17 cellular contexts compared by ENCODE assay signal in the genomic region with DNA sequence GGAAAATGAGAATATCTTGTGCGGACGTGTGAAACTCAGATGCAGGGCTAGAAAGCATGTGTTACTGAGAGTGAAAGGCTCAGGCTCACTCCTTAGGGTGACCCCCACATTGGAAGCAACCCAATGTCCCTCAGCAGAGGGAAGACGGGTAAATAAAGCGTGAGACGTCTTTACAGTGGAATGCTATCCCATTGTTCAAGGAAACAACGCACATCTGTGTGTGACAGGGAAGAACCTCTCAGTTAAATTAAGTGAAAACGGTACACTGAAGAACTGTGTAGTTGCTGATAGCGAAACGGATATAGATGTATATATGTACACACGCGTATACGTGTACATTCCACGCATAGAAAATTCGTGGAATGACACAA. TPM values are rescaled to one million over a fixed set of nuclear protein-coding genes. Genes with fewer than 3 reads are reported as not detected.
DNase-seq lines count a peak whose midpoint lies in the region; ATAC-seq, FAIRE-seq and TF ChIP-seq lines count a peak whose summit lies in the region.
"Had no signal": no experiment of that assay in that cellular context is flagged by ENCODE, and none has a peak within 500 bp of the region (broad histone marks: within the 10 kb centered on the region; RNA-seq: fewer than 3 reads in every experiment).

No MANE protein-coding gene starts in this region.

- POLR2A ChIA-PET in HCT116 (lab: Charles Lee), result no interaction called here

- FAIRE-seq in small intestine (lab: Jason Lieb, UNC), result no peak
- FAIRE-seq: RCC 7860 had no signal

- no peak for TF ChIP-seq CTCF in HCT116 (IDR thresholded peaks at IDR 0.05 in 2 of 3, conservative IDR thresholded peaks at IDR 0.05 in 1 of 3; ENCODE audit: borderline replicate concordance in 1 of 3, insufficient read depth in 1 of 3, low read depth in 2 of 3, low read length in 2 of 3)

- H2AFZ ChIP-seq in HCT116 (ENCODE audit: low read depth, low read length, poor library complexity, severe bottlenecking), result no peak overlapping the region

- H3K4me2 ChIP-seq in HCT116 (ENCODE audit: low read length), result peak overlapping the region; percentile 72

- ATAC-seq in HCT116, result no peak

- no peaks in the 10 kb centered on the region for H3K27me3 ChIP-seq in HCT116 (ENCODE audit: insufficient read depth, low read length)
- no peaks in the 10 kb centered on the region for H3K27me3 ChIP-seq in endocrine pancreas (ENCODE audit: control insufficient read depth, insufficient read depth, low read length)
- no peaks in the 10 kb centered on the region for H3K27me3 ChIP-seq in mucosa of rectum (ENCODE audit: control insufficient read depth in 2 of 2, insufficient read depth in 2 of 2, low read length in 2 of 2)
- no peaks in the 10 kb centered on the region for H3K27me3 ChIP-seq in small intestine (ENCODE audit: control insufficient read depth in 2 of 2, insufficient read depth in 2 of 2, low read length in 2 of 2)
- H3K27me3 ChIP-seq: BE2C had no signal

- H3K9me2 ChIP-seq in HCT116 (ENCODE audit: insufficient read depth), result no peaks in the 10 kb centered on the region

- RAD21 ChIA-PET in HCT116 (lab: Charles Lee; ENCODE audit: low non-redundant PET in 1 of 2, low total read pairs in 2 of 2, uncharacterized antibody in 2 of 2, unreplicated experiment in 2 of 2), result no interaction called here

- H3K27ac ChIP-seq in HCT116 (ENCODE audit: low read depth, low read length) (no peak overlapping the region), mucosa of rectum (ENCODE audit: low read depth in 2 of 2, low read length in 2 of 2) (peak overlapping the region; percentile 97), small intestine (ENCODE audit: low read depth in 1 of 2, low read length in 1 of 2) (peak overlapping the region; percentile 94 to 95)

- CTCF ChIA-PET in HCT116 (lab: Charles Lee), result no interaction called here

- BruUV-seq in HCT116 (replicated peaks; lab: Mats Ljungman, UMichigan), result TSS peak; percentile 37

- H3K9ac ChIP-seq in HCT116 (ENCODE audit: low read length), result peak overlapping the region; percentile 48; the same call in 1 of the 2 replicates
- H3K9ac ChIP-seq in endocrine pancreas (ENCODE audit: control insufficient read depth, insufficient read depth, low read length), result peak overlapping the region; percentile 82
- H3K9ac ChIP-seq in mucosa of rectum (ENCODE audit: low read depth in 1 of 2, low read length in 2 of 2), result peak overlapping the region; percentile 88 to 90

- intact Hi-C loops in HCT116 (cut with micrococcal nuclease), result no loop called here

- H4K20me1 ChIP-seq in HCT116 (ENCODE audit: insufficient read depth), result no peaks in the 10 kb centered on the region

- WGBS in small intestine, 3 donors, result 21 to 62% (median 30%) methylated on average over 14 of the region's 14 CpGs

- no peaks in the 10 kb centered on the region for H3K79me2 ChIP-seq in HCT116 (ENCODE audit: insufficient read depth, low read length)

- H3K36me3 ChIP-seq in HCT116 (ENCODE audit: control insufficient read depth in 1 of 2, insufficient read depth in 2 of 2, low read length in 2 of 2), result no peaks in the 10 kb centered on the region
- H3K36me3 ChIP-seq in endocrine pancreas (ENCODE audit: control insufficient read depth, insufficient read depth, low read length), result no peaks in the 10 kb centered on the region
- H3K36me3 ChIP-seq in mucosa of rectum (ENCODE audit: control insufficient read depth in 2 of 2, insufficient read depth in 2 of 2, low read length in 2 of 2), result no peaks in the 10 kb centered on the region
- H3K36me3 ChIP-seq in small intestine (ENCODE audit: control insufficient read depth in 2 of 2, insufficient read depth in 2 of 2, low read length in 2 of 2), result no peaks in the 10 kb centered on the region
- H3K36me3 ChIP-seq: BE2C had no signal

- TF ChIP-seq RAD21 in HCT116 (IDR thresholded peaks at IDR 0.05; ENCODE audit: low read depth), result no peak

- no peak for TF ChIP-seq POLR2A in HCT116 (IDR thresholded peaks at IDR 0.05; ENCODE audit: borderline replicate concordance, extremely low read depth, insufficient read depth, insufficient read length)

- DNase-seq in HCT116 (ENCODE audit: low read depth, low spot score) (no peak), small intestine (no peak), NCI-H446 (lab: John Stamatoyannopoulos, UW) (no peak), NCI-H1105 treated with DMSO at 0.1 percent for 48 hours (lab: John Stamatoyannopoulos, UW) (no peak)
- no peak for DNase-seq in stimulated activated CD4-positive, alpha-beta T cell treated with anti-CD3 and anti-CD28 coated beads, Interleukin-2, amount 100 ng/mL, for 48 hours
- no peak for DNase-seq in activated T-cell treated with anti-CD3 and anti-CD28 coated beads, Interleukin-2, amount 50 U/mL, for 1 hour
- DNase-seq: BE2C; CD4-positive, alpha-beta memory T cell; HCEC 1CT; NCI-H1417 treated with DMSO at 0.1 percent for 48 hours; NCI-H2029; NCI-H524; SHP77 had no signal

- H3K9me3 ChIP-seq in HCT116 (ENCODE audit: control insufficient read depth in 1 of 2, insufficient read depth in 1 of 2, low read depth in 1 of 2, low read length in 2 of 2), result no peaks in the 10 kb centered on the region
- no peaks in the 10 kb centered on the region for H3K9me3 ChIP-seq in endocrine pancreas (ENCODE audit: control insufficient read depth, low read length)
- no peaks in the 10 kb centered on the region for H3K9me3 ChIP-seq in mucosa of rectum (ENCODE audit: control insufficient read depth in 2 of 2, low read length in 2 of 2)
- no peaks in the 10 kb centered on the region for H3K9me3 ChIP-seq in small intestine (ENCODE audit: control insufficient read depth, low read depth)
- H3K9me3 ChIP-seq: BE2C had no signal

- peaks cover 0 to 11% of the 10 kb centered on the region in 2 experiments; a peak in 3 of 4 replicates for H3K4me1 ChIP-seq in HCT116 (ENCODE audit: control insufficient read depth in 1 of 2, insufficient read depth in 2 of 2, low read length in 2 of 2)
- H3K4me1 ChIP-seq in endocrine pancreas (ENCODE audit: control insufficient read depth, insufficient read depth, low read length), result peaks cover 8% of the 10 kb centered on the region
- H3K4me1 ChIP-seq in mucosa of rectum (ENCODE audit: control insufficient read depth in 2 of 2, insufficient read depth in 2 of 2, low read length in 2 of 2), result peaks cover 28 to 45% of the 10 kb centered on the region in 2 donors
- peaks cover 0 to 7% of the 10 kb centered on the region in 2 donors for H3K4me1 ChIP-seq in small intestine (ENCODE audit: control insufficient read depth in 2 of 2, insufficient read depth in 1 of 2, low read depth in 1 of 2, low read length in 1 of 2)
- H3K4me1 ChIP-seq: BE2C had no signal

- peak overlapping the region; percentile 53 to 59 for H3K4me3 ChIP-seq in HCT116 (replicated peaks in 1 of 2; ENCODE audit: low read depth in 1 of 2, low read length in 2 of 2)
- peak overlapping the region; percentile 85 for H3K4me3 ChIP-seq in endocrine pancreas (ENCODE audit: control insufficient read depth, insufficient read depth, low read length)
- peak overlapping the region; percentile 85 to 89 for H3K4me3 ChIP-seq in mucosa of rectum (ENCODE audit: low read length in 2 of 2)
- H3K4me3 ChIP-seq in small intestine (ENCODE audit: low read depth in 1 of 2, low read length in 2 of 2), result peak overlapping the region; percentile 59 to 75

TF ChIP-seq in HCT116, 20 proteins besides CTCF, POLR2A, EP300 and RAD21 (continues in another document):
- TF ChIP-seq ELF1 (IDR thresholded peaks at IDR 0.05; ENCODE audit: borderline replicate concordance, low read depth), result no peak
- TF ChIP-seq, protein P1, sequence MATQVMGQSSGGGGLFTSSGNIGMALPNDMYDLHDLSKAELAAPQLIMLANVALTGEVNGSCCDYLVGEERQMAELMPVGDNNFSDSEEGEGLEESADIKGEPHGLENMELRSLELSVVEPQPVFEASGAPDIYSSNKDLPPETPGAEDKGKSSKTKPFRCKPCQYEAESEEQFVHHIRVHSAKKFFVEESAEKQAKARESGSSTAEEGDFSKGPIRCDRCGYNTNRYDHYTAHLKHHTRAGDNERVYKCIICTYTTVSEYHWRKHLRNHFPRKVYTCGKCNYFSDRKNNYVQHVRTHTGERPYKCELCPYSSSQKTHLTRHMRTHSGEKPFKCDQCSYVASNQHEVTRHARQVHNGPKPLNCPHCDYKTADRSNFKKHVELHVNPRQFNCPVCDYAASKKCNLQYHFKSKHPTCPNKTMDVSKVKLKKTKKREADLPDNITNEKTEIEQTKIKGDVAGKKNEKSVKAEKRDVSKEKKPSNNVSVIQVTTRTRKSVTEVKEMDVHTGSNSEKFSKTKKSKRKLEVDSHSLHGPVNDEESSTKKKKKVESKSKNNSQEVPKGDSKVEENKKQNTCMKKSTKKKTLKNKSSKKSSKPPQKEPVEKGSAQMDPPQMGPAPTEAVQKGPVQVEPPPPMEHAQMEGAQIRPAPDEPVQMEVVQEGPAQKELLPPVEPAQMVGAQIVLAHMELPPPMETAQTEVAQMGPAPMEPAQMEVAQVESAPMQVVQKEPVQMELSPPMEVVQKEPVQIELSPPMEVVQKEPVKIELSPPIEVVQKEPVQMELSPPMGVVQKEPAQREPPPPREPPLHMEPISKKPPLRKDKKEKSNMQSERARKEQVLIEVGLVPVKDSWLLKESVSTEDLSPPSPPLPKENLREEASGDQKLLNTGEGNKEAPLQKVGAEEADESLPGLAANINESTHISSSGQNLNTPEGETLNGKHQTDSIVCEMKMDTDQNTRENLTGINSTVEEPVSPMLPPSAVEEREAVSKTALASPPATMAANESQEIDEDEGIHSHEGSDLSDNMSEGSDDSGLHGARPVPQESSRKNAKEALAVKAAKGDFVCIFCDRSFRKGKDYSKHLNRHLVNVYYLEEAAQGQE (IDR thresholded peaks at IDR 0.05; ENCODE audit: low read depth), result no peak
- TF ChIP-seq EGR1 (IDR thresholded peaks at IDR 0.05; ENCODE audit: low read depth), result no peak
- TF ChIP-seq FOSL1 (IDR thresholded peaks at IDR 0.05; ENCODE audit: low read depth), result no peak
- TF ChIP-seq, protein P2, sequence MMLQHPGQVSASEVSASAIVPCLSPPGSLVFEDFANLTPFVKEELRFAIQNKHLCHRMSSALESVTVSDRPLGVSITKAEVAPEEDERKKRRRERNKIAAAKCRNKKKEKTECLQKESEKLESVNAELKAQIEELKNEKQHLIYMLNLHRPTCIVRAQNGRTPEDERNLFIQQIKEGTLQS (IDR thresholded peaks at IDR 0.05), result no peak
- TF ChIP-seq POLR2AphosphoS5 (IDR thresholded peaks at IDR 0.05; ENCODE audit: low read depth, low read length), result no peak

RNA-seq across cellular contexts. Expression of a gene that starts 0.8 kb away (rescaled TPM):
- total RNA-seq in HCT116 (2021; ENCODE audit: unreplicated experiment), result 7.4 TPM
- polyA plus RNA-seq in HCT116 (2012), result 5.9 and 6.3 TPM in 2 replicates
- 100 to 1,000 TPM in 1 of 3 donors, 10 to 100 TPM in 2; 56.7 to 124 (median 98.6) TPM for polyA plus RNA-seq in small intestine
- total RNA-seq: CD4-positive, alpha-beta memory T cell; Daoy had no signal
- polyA plus RNA-seq: CD4-positive, alpha-beta memory T cell had no signal

RNA-seq across cellular contexts. Expression of a gene that starts 19.5 kb away (rescaled TPM):
- not detected for total RNA-seq in HCT116 (2021; ENCODE audit: unreplicated experiment)
- not detected in 2 replicates for polyA plus RNA-seq in HCT116 (2012)
- not detected for polyA plus RNA-seq in small intestine
- total RNA-seq: CD4-positive, alpha-beta memory T cell; Daoy had no signal
- polyA plus RNA-seq: CD4-positive, alpha-beta memory T cell had no signal

RNA-seq across cellular contexts. Expression of a gene that starts 45.3 kb away (rescaled TPM):
- total RNA-seq in HCT116 (2021; ENCODE audit: unreplicated experiment), result 5.2 TPM
- polyA plus RNA-seq in HCT116 (2012), result 4.1 and 4.3 TPM in 2 replicates
- 1 to 10 TPM; 2.0 to 6.3 (median 2.7) TPM for polyA plus RNA-seq in small intestine
